Comparison of ENCODE assay signal across 15 cellular contexts in the genomic region with DNA sequence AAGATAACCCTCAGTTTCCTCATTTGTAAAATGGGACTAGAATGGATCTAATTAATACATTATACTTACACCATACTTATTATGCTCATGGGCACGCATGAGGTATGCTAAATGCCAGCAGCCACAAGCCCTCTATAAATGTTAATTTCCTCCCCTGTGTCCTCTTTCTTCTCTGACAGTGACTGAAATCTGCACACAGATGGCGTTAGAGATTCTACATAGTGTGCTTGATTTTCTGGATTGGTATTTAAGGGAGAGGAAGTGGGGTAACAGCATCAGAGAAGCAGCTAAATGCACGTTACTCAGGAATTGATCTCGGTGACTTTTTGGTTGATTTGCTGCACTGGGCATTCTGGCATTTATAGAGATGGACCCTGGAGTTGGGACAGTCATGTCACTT.
DNase-seq lines count a peak whose midpoint lies in the region; ATAC-seq, FAIRE-seq and TF ChIP-seq lines count a peak whose summit lies in the region.
"Had no signal": no experiment of that assay in that cellular context is flagged by ENCODE, and none has a peak within 500 bp of the region (broad histone marks: within the 10 kb centered on the region; RNA-seq: fewer than 3 reads in every experiment).

No MANE protein-coding gene starts in this region.

- H4K20me1 ChIP-seq in GM23338 (replicated peaks; ENCODE audit: insufficient read depth) (no peaks in the 10 kb centered on the region; the same call in none of the 2 replicates), neural progenitor cell (ENCODE audit: low read depth) (no peaks in the 10 kb centered on the region)

- H3K36me3 ChIP-seq in GM23338 (ENCODE audit: insufficient read depth) (no peaks in the 10 kb centered on the region), neural progenitor cell (no peaks in the 10 kb centered on the region)
- no peaks in the 10 kb centered on the region for H3K36me3 ChIP-seq in effector memory CD4-positive, alpha-beta T cell (ENCODE audit: control insufficient read depth, insufficient read depth, low read length)

- no peaks in the 10 kb centered on the region for H3K27me3 Mint-ChIP-seq in GM23338 (ENCODE audit: insufficient read depth, low read depth, poor library complexity)
- peaks cover 2% of the 10 kb centered on the region for H3K27me3 Mint-ChIP-seq in neural progenitor cell (ENCODE audit: insufficient read depth, low read depth)

- no peak for TF ChIP-seq POLR2A in NB4 (IDR thresholded peaks at IDR 0.05; ENCODE audit: extremely low read depth, insufficient read length)

- no peak overlapping the region for H3K4me3 ChIP-seq in GM23338
- H3K4me3 ChIP-seq in NB4 (ENCODE audit: low read depth, low read length), result no peak overlapping the region
- no peak overlapping the region for H3K4me3 ChIP-seq in dorsolateral prefrontal cortex
- no peak overlapping the region for H3K4me3 ChIP-seq in neural progenitor cell
- H3K4me3 ChIP-seq in effector memory CD4-positive, alpha-beta T cell (ENCODE audit: insufficient read depth, low read depth, low read length, poor library complexity, severe bottlenecking), result no peak overlapping the region

- no peaks in the 10 kb centered on the region for H3K9me3 ChIP-seq in neural progenitor cell (ENCODE audit: low read depth)
- H3K9me3 ChIP-seq in effector memory CD4-positive, alpha-beta T cell (ENCODE audit: control insufficient read depth, low read length), result no peaks in the 10 kb centered on the region

- H3F3A ChIP-seq in GM23338 (replicated peaks; ENCODE audit: low read depth), result no peaks in the 10 kb centered on the region
- no peaks in the 10 kb centered on the region for H3F3A ChIP-seq in neural progenitor cell (ENCODE audit: low read depth)

- H3K27ac ChIP-seq in GM23338 (ENCODE audit: low read depth) (no peak overlapping the region), dorsolateral prefrontal cortex (no peak overlapping the region), neural progenitor cell (no peak overlapping the region)
- H3K27ac ChIP-seq in effector memory CD4-positive, alpha-beta T cell (ENCODE audit: insufficient read depth, low read length, poor library complexity, severe bottlenecking), result no peak overlapping the region

- H2AFZ ChIP-seq in GM23338, result no peak overlapping the region
- no peak overlapping the region for H2AFZ ChIP-seq in neural progenitor cell (replicated peaks)

- H3K4me2 ChIP-seq in GM23338 (no peak overlapping the region), neural progenitor cell (no peak overlapping the region)

- ATAC-seq in GM23338 (no peak), HG03520 (IDR thresholded peaks at IDR 0.05; ENCODE audit: unreplicated experiment) (no peak)
- ATAC-seq: PC-3 had no signal

- H3K4me1 Mint-ChIP-seq in GM23338, result peaks cover 14% of the 10 kb centered on the region
- no peaks in the 10 kb centered on the region for H3K4me1 Mint-ChIP-seq in neural progenitor cell

- H3K27ac Mint-ChIP-seq in GM23338 (no peak overlapping the region), neural progenitor cell (no peak overlapping the region)

- H3K4me1 ChIP-seq in GM23338 (ENCODE audit: insufficient read depth) (no peaks in the 10 kb centered on the region), neural progenitor cell (no peaks in the 10 kb centered on the region)
- no peaks in the 10 kb centered on the region for H3K4me1 ChIP-seq in effector memory CD4-positive, alpha-beta T cell (ENCODE audit: control insufficient read depth, insufficient read depth, low read length, poor library complexity, severe bottlenecking)

- H3K9ac ChIP-seq in neural progenitor cell, result no peak overlapping the region

- H3K79me2 ChIP-seq in GM23338 (replicated peaks; ENCODE audit: insufficient read depth) (no peaks in the 10 kb centered on the region), neural progenitor cell (ENCODE audit: low read depth) (no peaks in the 10 kb centered on the region)

- intact Hi-C loops in dorsolateral prefrontal cortex (cut with DNase I), result loop anchor here in 1 of 2 donors (10.0 kb wide), 2 partner anchors 491 to 651 kb away; no protein-coding TSS in a partner anchor

- DNase-seq in GM23338 (ENCODE audit: low spot score) (peak; percentile 33), NB4 (ENCODE audit: low read depth) (peak; percentile 14), dorsolateral prefrontal cortex (no peak), neural progenitor cell (ENCODE audit: low spot score) (no peak), RCC 7860 (ENCODE audit: low spot score) (no peak)
- no peak for DNase-seq in effector memory CD4-positive, alpha-beta T cell
- DNase-seq: HCEC 1CT, KBM-7, NCI-H1417 treated with DMSO at 0.1 percent for 48 hours, NCI-H2029 treated with DMSO at 0.1 percent for 48 hours, NCI-H226, NCI-H526, PC-3, T-helper 1 cell had no signal

- H3K9me3 Mint-ChIP-seq in GM23338 (peaks cover 8% of the 10 kb centered on the region; the same call in 1 of the 3 replicates), neural progenitor cell (peaks cover 7% of the 10 kb centered on the region)

- TF ChIP-seq CTCF in GM23338 (conservative IDR thresholded peaks at IDR 0.05; ENCODE audit: low read depth in 2 of 2) (peak in 1 of 2 experiments; percentile 28; a peak in 2 of 4 replicates), NB4 (IDR thresholded peaks at IDR 0.05; ENCODE audit: low read depth, low read length) (peak; percentile 4), dorsolateral prefrontal cortex (IDR thresholded peaks at IDR 0.05 in 54 of 56, conservative IDR thresholded peaks at IDR 0.05 in 2 of 56; ENCODE audit: low read depth in 1 of 56, partially characterized antibody in 56 of 56) (peak in 44 of 56 donors; percentile 8 to 60 (median 32)), neural progenitor cell (IDR thresholded peaks at IDR 0.05) (peak; percentile 15)

- H3K27me3 ChIP-seq in GM23338 (ENCODE audit: insufficient read depth), result no peaks in the 10 kb centered on the region
- H3K27me3 ChIP-seq in dorsolateral prefrontal cortex, result no peaks in the 10 kb centered on the region
- H3K27me3 ChIP-seq in neural progenitor cell, result no peaks in the 10 kb centered on the region
- no peaks in the 10 kb centered on the region for H3K27me3 ChIP-seq in effector memory CD4-positive, alpha-beta T cell (replicated peaks; ENCODE audit: control insufficient read depth, insufficient read depth, low read length, poor library complexity, severe bottlenecking)

- H3K36me3 Mint-ChIP-seq in GM23338 (ENCODE audit: low read depth), result no peaks in the 10 kb centered on the region
- H3K36me3 Mint-ChIP-seq in neural progenitor cell, result no peaks in the 10 kb centered on the region

- H3K4me3 Mint-ChIP-seq in GM23338 (no peak overlapping the region), neural progenitor cell (no peak overlapping the region)

- no peak for FAIRE-seq in RCC 7860 (lab: Jason Lieb, UNC)

- peaks cover 4% of the 10 kb centered on the region; the same call in 1 of the 2 replicates for H3K9me2 ChIP-seq in GM23338 (ENCODE audit: insufficient read depth)

TF ChIP-seq in GM23338, 12 proteins besides CTCF, POLR2A, EP300 and RAD21 (continues in another document):
- TF ChIP-seq POLR2AphosphoS5 (IDR thresholded peaks at IDR 0.05; ENCODE audit: low read depth) (no peak), STAT1 (IDR thresholded peaks at IDR 0.05; ENCODE audit: unreplicated experiment) (no peak), ZNF114 (CRISPR knock-in tag; IDR thresholded peaks at IDR 0.05) (no peak), JUNB (IDR thresholded peaks at IDR 0.05; ENCODE audit: unreplicated experiment) (no peak)

Comparison
In these comparisons a context has a peak if more than half of its experiments do, and no peak if none do; other contexts are left out.
1. DNase-seq: peak in GM23338 (single experiment) and NB4 (single experiment); none in dorsolateral prefrontal cortex (0 of 10), neural progenitor cell (single experiment), effector memory CD4-positive, alpha-beta T cell (0 of 3) and RCC 7860 (single experiment).